In genomic region chr18:54726143-54726542, GRCh38 we compare ENCODE assay signal across 7 cellular contexts.
"Had no signal": no experiment of that assay in that cellular context is flagged by ENCODE, and none has a peak within 500 bp of the region (broad histone marks: within the 10 kb centered on the region; RNA-seq: fewer than 3 reads in every experiment).

No MANE protein-coding gene starts in this region.

- FAIRE-seq: HTR-8/SVneo, K562 had no signal

- H3K4me3 ChIP-seq: K562 had no signal

- DNase-seq: IMR-90, KBM-7, KG1 had no signal

- H3K4me2 ChIP-seq: KMS-11 had no signal

- H3K9ac ChIP-seq: KMS-11 had no signal

- H3K27ac ChIP-seq: HL-60, KMS-11 had no signal

- ATAC-seq: K562 had no signal
